In the genomic region with DNA sequence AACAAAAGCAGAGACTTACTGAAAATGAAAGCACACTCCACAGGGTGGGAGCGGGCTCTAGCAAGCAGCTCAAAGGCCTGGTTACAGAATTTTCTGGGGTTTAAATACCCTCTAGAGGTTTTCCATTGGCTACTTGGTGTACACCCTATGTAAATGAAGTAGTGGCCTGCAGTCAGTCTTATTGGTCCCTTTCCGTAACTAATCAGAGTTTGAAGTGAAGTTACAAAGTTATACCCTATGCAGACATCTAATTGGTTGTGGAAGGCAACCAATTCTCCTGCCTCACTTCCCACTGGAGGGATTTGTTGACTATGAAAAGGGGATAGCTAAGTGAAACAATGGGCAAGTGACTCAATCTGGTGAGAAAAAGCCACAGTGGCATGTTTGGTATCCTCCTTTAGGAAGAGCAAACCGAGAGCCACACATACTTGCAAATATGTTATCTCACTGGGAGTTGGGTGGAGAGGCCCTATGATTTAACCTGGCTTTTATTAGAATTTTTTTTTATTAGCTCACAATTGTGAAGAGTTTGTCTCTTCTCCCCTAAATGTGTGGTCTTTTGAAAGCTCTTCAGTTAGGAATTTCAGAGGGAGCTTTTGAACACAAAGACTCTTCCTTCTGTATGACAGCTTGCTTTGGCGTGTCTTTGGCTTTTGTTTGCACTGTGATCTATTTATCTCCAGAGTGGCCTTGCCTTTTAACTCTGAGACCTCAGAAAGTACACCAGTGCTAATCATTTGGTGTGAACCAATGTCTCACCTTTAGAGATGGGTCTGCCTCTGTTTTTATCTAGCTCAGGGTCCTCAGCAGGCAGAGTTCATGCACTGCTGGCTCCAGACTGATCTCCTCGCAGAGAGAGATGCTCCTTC, we compare ENCODE assay signal across 8 cellular contexts.
DNase-seq lines count a peak whose midpoint lies in the region; ATAC-seq and TF ChIP-seq lines count a peak whose summit lies in the region.

No MANE protein-coding gene starts in this region.

- intact Hi-C loops in sigmoid colon (cut with DNase I) = no loop called here

- ATAC-seq in HG02970 (IDR thresholded peaks at IDR 0.05; ENCODE audit: low FRiP score, unreplicated experiment) = no peak
- ATAC-seq in HG03045 (IDR thresholded peaks at IDR 0.05; ENCODE audit: unreplicated experiment) = no peak
- ATAC-seq in HG02642 (IDR thresholded peaks at IDR 0.05; ENCODE audit: poor library complexity, unreplicated experiment) = no peak

- WGBS in sigmoid colon, 2 donors = 72% methylated on average over 5 of the region's 5 CpGs

- H3K9me3 ChIP-seq in sigmoid colon = no peaks in the 10 kb centered on the region

- no peak for TF ChIP-seq EP300 in sigmoid colon (IDR thresholded peaks at IDR 0.05)

- H3K4me1 ChIP-seq in sigmoid colon = peaks cover 0 to 94% (median 79%) of the 10 kb centered on the region in 4 donors

- no peaks in the 10 kb centered on the region for H3K36me3 ChIP-seq in sigmoid colon

- POLR2A ChIA-PET in RWPE1 (lab: Yijun Ruan, JAX; ENCODE audit: low non-redundant PET) = no interaction called here

- H3K27me3 ChIP-seq in sigmoid colon = no peaks in the 10 kb centered on the region

- peak overlapping the region; percentile 7 for H3K4me3 ChIP-seq in fibroblast of the aortic adventitia (ENCODE audit: low read depth, low read length)
- no peak overlapping the region for H3K4me3 ChIP-seq in sigmoid colon

- no peak overlapping the region for H3K27ac ChIP-seq in RWPE1
- H3K27ac ChIP-seq in sigmoid colon = peak overlapping the region; percentile 33 to 61 (median 52)

- TF ChIP-seq CTCF in RWPE1 (conservative IDR thresholded peaks at IDR 0.05; ENCODE audit: low read depth) (no peak), fibroblast of the aortic adventitia (IDR thresholded peaks at IDR 0.05; ENCODE audit: insufficient read depth, low read length) (no peak), sigmoid colon (IDR thresholded peaks at IDR 0.05) (no peak)

- TF ChIP-seq POLR2A in sigmoid colon (IDR thresholded peaks at IDR 0.05) = no peak

- CTCF ChIA-PET in RWPE1 (lab: Yijun Ruan, JAX) = interaction anchor here (0.5 to 0.7 kb wide), 4 partner anchors 11 to 576 kb away, joined by 3 to 4 read pairs (median 3); no protein-coding TSS in a partner anchor

- DNase-seq in ELF-1 (ENCODE audit: low read depth, low spot score) (peak; percentile 34), RWPE1 (ENCODE audit: low spot score) (peak; percentile 40), fibroblast of the aortic adventitia (ENCODE audit: low read depth) (peak; percentile 96), sigmoid colon (no peak), NCI-H2029 treated with DMSO at 0.1 percent for 48 hours (lab: John Stamatoyannopoulos, UW) (no peak)

Comparison
In these comparisons a context has a peak if more than half of its experiments do, and no peak if none do; other contexts are left out.
1. DNase-seq: peak in ELF-1 (single experiment), RWPE1 (single experiment) and fibroblast of the aortic adventitia (single experiment); none in sigmoid colon (single experiment) and NCI-H2029 treated with DMSO at 0.1 percent for 48 hours (single experiment).